1 cellular context compared by ENCODE assay signal in the genomic region with DNA sequence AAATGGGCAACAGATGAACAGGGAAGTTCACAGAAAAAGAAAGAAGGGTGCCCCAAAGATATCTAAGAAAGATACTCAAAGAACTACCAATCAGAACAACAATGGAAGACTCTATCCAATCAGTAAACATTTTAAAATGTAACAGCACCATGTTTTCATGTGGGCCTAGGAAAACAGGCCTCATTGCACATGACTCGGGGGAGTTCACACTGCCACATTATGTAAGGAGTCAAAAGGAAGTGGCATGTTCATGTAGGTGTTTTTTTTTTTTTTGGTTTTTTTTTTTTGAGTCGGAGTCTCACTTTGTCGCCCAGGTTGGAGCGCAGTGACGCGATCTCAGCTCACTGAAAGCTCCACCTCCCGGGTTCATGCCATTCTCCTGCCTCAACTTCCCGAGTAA.
TF ChIP-seq lines count a peak whose summit lies in the region.

No MANE protein-coding gene starts in this region.

TF ChIP-seq in GM23338, 12 proteins besides CTCF, POLR2A, EP300 and RAD21 (continued from another document):
- TF ChIP-seq REST (IDR thresholded peaks at IDR 0.05; ENCODE audit: unreplicated experiment) (no peak), EZH2phosphoT487 (IDR thresholded peaks at IDR 0.05; ENCODE audit: unreplicated experiment) (no peak), CREB1 (CRISPR knock-in tag; IDR thresholded peaks at IDR 0.05; ENCODE audit: low read depth) (no peak), ZNF331 (CRISPR knock-in tag; IDR thresholded peaks at IDR 0.05; ENCODE audit: low read depth) (no peak), ZNF114 (CRISPR knock-in tag; IDR thresholded peaks at IDR 0.05) (no peak), EZH2 (IDR thresholded peaks at IDR 0.05; ENCODE audit: low read depth, unreplicated experiment) (no peak), JUNB (IDR thresholded peaks at IDR 0.05; ENCODE audit: unreplicated experiment) (no peak), NANOG (IDR thresholded peaks at IDR 0.05; ENCODE audit: borderline replicate concordance) (no peak)
- TF ChIP-seq, protein P1, sequence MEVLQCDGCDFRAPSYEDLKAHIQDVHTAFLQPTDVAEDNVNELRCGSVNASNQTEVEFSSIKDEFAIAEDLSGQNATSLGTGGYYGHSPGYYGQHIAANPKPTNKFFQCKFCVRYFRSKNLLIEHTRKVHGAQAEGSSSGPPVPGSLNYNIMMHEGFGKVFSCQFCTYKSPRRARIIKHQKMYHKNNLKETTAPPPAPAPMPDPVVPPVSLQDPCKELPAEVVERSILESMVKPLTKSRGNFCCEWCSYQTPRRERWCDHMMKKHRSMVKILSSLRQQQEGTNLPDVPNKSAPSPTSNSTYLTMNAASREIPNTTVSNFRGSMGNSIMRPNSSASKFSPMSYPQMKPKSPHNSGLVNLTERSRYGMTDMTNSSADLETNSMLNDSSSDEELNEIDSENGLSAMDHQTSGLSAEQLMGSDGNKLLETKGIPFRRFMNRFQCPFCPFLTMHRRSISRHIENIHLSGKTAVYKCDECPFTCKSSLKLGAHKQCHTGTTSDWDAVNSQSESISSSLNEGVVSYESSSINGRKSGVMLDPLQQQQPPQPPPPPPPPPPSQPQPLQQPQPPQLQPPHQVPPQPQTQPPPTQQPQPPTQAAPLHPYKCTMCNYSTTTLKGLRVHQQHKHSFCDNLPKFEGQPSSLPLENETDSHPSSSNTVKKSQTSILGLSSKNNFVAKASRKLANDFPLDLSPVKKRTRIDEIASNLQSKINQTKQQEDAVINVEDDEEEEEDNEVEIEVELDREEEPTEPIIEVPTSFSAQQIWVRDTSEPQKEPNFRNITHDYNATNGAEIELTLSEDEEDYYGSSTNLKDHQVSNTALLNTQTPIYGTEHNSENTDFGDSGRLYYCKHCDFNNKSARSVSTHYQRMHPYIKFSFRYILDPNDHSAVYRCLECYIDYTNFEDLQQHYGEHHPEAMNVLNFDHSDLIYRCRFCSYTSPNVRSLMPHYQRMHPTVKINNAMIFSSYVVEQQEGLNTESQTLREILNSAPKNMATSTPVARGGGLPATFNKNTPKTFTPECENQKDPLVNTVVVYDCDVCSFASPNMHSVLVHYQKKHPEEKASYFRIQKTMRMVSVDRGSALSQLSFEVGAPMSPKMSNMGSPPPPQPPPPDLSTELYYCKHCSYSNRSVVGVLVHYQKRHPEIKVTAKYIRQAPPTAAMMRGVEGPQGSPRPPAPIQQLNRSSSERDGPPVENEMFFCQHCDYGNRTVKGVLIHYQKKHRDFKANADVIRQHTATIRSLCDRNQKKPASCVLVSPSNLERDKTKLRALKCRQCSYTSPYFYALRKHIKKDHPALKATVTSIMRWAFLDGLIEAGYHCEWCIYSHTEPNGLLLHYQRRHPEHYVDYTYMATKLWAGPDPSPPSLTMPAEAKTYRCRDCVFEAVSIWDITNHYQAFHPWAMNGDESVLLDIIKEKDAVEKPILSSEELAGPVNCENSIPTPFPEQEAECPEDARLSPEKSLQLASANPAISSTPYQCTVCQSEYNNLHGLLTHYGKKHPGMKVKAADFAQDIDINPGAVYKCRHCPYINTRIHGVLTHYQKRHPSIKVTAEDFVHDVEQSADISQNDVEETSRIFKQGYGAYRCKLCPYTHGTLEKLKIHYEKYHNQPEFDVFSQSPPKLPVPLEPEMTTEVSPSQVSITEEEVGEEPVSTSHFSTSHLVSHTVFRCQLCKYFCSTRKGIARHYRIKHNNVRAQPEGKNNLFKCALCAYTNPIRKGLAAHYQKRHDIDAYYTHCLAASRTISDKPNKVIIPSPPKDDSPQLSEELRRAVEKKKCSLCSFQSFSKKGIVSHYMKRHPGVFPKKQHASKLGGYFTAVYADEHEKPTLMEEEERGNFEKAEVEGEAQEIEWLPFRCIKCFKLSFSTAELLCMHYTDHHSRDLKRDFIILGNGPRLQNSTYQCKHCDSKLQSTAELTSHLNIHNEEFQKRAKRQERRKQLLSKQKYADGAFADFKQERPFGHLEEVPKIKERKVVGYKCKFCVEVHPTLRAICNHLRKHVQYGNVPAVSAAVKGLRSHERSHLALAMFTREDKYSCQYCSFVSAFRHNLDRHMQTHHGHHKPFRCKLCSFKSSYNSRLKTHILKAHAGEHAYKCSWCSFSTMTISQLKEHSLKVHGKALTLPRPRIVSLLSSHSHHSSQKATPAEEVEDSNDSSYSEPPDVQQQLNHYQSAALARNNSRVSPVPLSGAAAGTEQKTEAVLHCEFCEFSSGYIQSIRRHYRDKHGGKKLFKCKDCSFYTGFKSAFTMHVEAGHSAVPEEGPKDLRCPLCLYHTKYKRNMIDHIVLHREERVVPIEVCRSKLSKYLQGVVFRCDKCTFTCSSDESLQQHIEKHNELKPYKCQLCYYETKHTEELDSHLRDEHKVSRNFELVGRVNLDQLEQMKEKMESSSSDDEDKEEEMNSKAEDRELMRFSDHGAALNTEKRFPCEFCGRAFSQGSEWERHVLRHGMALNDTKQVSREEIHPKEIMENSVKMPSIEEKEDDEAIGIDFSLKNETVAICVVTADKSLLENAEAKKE (CRISPR knock-in tag; IDR thresholded peaks at IDR 0.05): no peak
